ENCODE assay signal across 1 cellular context in genomic region chr1:46764406-46764805, GRCh38.
TF ChIP-seq lines count a peak whose summit lies in the region.

No MANE protein-coding gene starts in this region.

TF ChIP-seq in HepG2, 621 proteins besides CTCF, POLR2A, EP300 and RAD21:
- TF ChIP-seq ZNF83 (CRISPR knock-in tag; IDR thresholded peaks at IDR 0.05; ENCODE audit: borderline replicate concordance) (no peak), HNF4A (CRISPR knock-in tag; IDR thresholded peaks at IDR 0.05) (peak; percentile 69), ZNF138 (CRISPR knock-in tag; IDR thresholded peaks at IDR 0.05; ENCODE audit: low read depth) (no peak), HNF4G (IDR thresholded peaks at IDR 0.05; ENCODE audit: borderline replicate concordance, low read depth, low read length) (peak; percentile 19; the same call in 1 of the 2 replicates), HNF4G (CRISPR knock-in tag; IDR thresholded peaks at IDR 0.05; ENCODE audit: borderline replicate concordance, low read depth) (no peak), GABPB1 (CRISPR knock-in tag; IDR thresholded peaks at IDR 0.05) (no peak), ZNF644 (CRISPR knock-in tag; IDR thresholded peaks at IDR 0.05; ENCODE audit: low read depth) (peak; percentile 63; the same call in 1 of the 2 replicates), ZHX2 (IDR thresholded peaks at IDR 0.05; ENCODE audit: low read depth) (no peak), ZHX2 (CRISPR knock-in tag; IDR thresholded peaks at IDR 0.05; ENCODE audit: borderline replicate concordance) (no peak), ZNF335 (CRISPR knock-in tag; IDR thresholded peaks at IDR 0.05) (no peak), MED1 (CRISPR knock-in tag; IDR thresholded peaks at IDR 0.05) (no peak), PAXIP1 (CRISPR knock-in tag; conservative IDR thresholded peaks at IDR 0.05) (0 out of 2 replicates have a peak, but pooled peaks have one; percentile 16)
TF ChIP-seq in HepG2: peak in this region for 4.
